Comparison of ENCODE assay signal across 14 cellular contexts in genomic region chr3:111592941-111593340, GRCh38. TPM values are rescaled to one million over a fixed set of nuclear protein-coding genes. Genes with fewer than 3 reads are reported as not detected.
DNase-seq lines count a peak whose midpoint lies in the region; ATAC-seq and TF ChIP-seq lines count a peak whose summit lies in the region.
"Had no signal": no experiment of that assay in that cellular context is flagged by ENCODE, and none has a peak within 500 bp of the region (broad histone marks: within the 10 kb centered on the region; RNA-seq: fewer than 3 reads in every experiment).

No MANE protein-coding gene starts in this region.

- H3K27me3 Mint-ChIP-seq in activated naive CD4-positive, alpha-beta T cell treated with anti-CD3 and anti-CD28 coated beads, Interleukin-2, amount 50 U/mL, for 24 hours: no peaks in the 10 kb centered on the region
- no peaks in the 10 kb centered on the region for H3K27me3 Mint-ChIP-seq in T-cell

- POLR2A ChIA-PET in T-cell (lab: Charles Lee): no interaction called here

- H3K4me3 ChIP-seq in upper lobe of right lung: no peak overlapping the region
- H3K4me3 ChIP-seq: lung, ovary had no signal

- H3K36me3 ChIP-seq in upper lobe of right lung: no peaks in the 10 kb centered on the region
- H3K36me3 ChIP-seq: ovary had no signal

- H3K4me1 ChIP-seq in foreskin keratinocyte (peaks cover 35% of the 10 kb centered on the region), upper lobe of right lung (no peaks in the 10 kb centered on the region)

- DNase-seq in activated naive CD4-positive, alpha-beta T cell (lab: John Stamatoyannopoulos, UW): no peak
- DNase-seq in T-cell (no peak), foreskin keratinocyte (peak in 1 of 2 donors; percentile 41), upper lobe of right lung (no peak), mesenteric fat pad (ENCODE audit: low spot score) (no peak), iPS-NIHi7 (ENCODE audit: extremely low spot score) (no peak), NCI-H187 treated with DMSO at 0.1 percent for 48 hours (lab: John Stamatoyannopoulos, UW) (no peak)
- DNase-seq: central memory CD4-positive, alpha-beta T cell; NCI-H524 treated with DMSO at 0.1 percent for 48 hours; ovary had no signal

- H3K36me3 Mint-ChIP-seq in activated naive CD4-positive, alpha-beta T cell treated with anti-CD3 and anti-CD28 coated beads, Interleukin-2, amount 50 U/mL, for 24 hours: peaks cover 34% of the 10 kb centered on the region
- H3K36me3 Mint-ChIP-seq in T-cell: peaks cover 58% of the 10 kb centered on the region

- peak overlapping the region; percentile 95 for H3K4me3 Mint-ChIP-seq in activated naive CD4-positive, alpha-beta T cell treated with anti-CD3 and anti-CD28 coated beads, Interleukin-2, amount 50 U/mL, for 24 hours
- no peak overlapping the region for H3K4me3 Mint-ChIP-seq in T-cell

- H3K4me1 Mint-ChIP-seq in activated naive CD4-positive, alpha-beta T cell treated with anti-CD3 and anti-CD28 coated beads, Interleukin-2, amount 50 U/mL, for 24 hours: peaks cover 83% of the 10 kb centered on the region
- peaks cover 39 to 66% (median 63%) of the 10 kb centered on the region in 3 donors for H3K4me1 Mint-ChIP-seq in T-cell

- no peaks in the 10 kb centered on the region for H3K9me3 Mint-ChIP-seq in activated naive CD4-positive, alpha-beta T cell treated with anti-CD3 and anti-CD28 coated beads, Interleukin-2, amount 50 U/mL, for 24 hours
- H3K9me3 Mint-ChIP-seq in T-cell: no peaks in the 10 kb centered on the region

- TF ChIP-seq CTCF in foreskin keratinocyte (conservative IDR thresholded peaks at IDR 0.05) (no peak), upper lobe of right lung (IDR thresholded peaks at IDR 0.05) (no peak)

- peak overlapping the region; percentile 83 for H3K27ac ChIP-seq in foreskin keratinocyte
- H3K27ac ChIP-seq in upper lobe of right lung: peak overlapping the region; percentile 11
- H3K27ac ChIP-seq: ovary had no signal

- CTCF ChIA-PET in T-cell (lab: Charles Lee): interaction anchor here in 1 of 2 donors (1.0 kb wide), 1 partner anchor 24 kb away, joined by 3 read pairs; no protein-coding TSS in a partner anchor

- H3K9me3 ChIP-seq in upper lobe of right lung: no peaks in the 10 kb centered on the region
- H3K9me3 ChIP-seq: ovary had no signal

- no peak for ATAC-seq in T-cell (replicated peaks in 1 of 4)
- no peak for ATAC-seq in foreskin keratinocyte
- no peak for ATAC-seq in upper lobe of right lung
- ATAC-seq: HepG2 had no signal

- H3K27me3 ChIP-seq in foreskin keratinocyte: no peaks in the 10 kb centered on the region
- no peaks in the 10 kb centered on the region for H3K27me3 ChIP-seq in upper lobe of right lung
- H3K27me3 ChIP-seq: ovary had no signal

- intact Hi-C loops in upper lobe of right lung (cut with DNase I): no loop called here

- peak overlapping the region; percentile 99 for H3K27ac Mint-ChIP-seq in activated naive CD4-positive, alpha-beta T cell treated with anti-CD3 and anti-CD28 coated beads, Interleukin-2, amount 50 U/mL, for 24 hours
- H3K27ac Mint-ChIP-seq in T-cell: peak overlapping the region; percentile 70 to 77

RNA-seq across cellular contexts. Expression of gene ZBED2, which starts 2.2 kb away (rescaled TPM):
- total RNA-seq in T-cell: under 1 TPM in 3 of 5 donors, not detected in 2; 0.35 to 0.82 (median 0.73) TPM
- total RNA-seq in foreskin keratinocyte: 108 and 112 TPM in 2 replicates
- 93.0 and 101 TPM in 2 replicates for polyA plus RNA-seq in foreskin keratinocyte
- 6.4 TPM for total RNA-seq in upper lobe of right lung
- not detected for total RNA-seq in mesenteric fat pad
- polyA plus RNA-seq: HepG2 had no signal

RNA-seq across cellular contexts. Expression of gene CD96, which starts 50.9 kb away (rescaled TPM):
- total RNA-seq in T-cell (100 to 1,000 TPM; 183 to 229 (median 203) TPM), foreskin keratinocyte (0.10 and 0.14 TPM in 2 replicates), upper lobe of right lung (9.5 TPM), mesenteric fat pad (6.9 TPM)
- 0.07 and 0.17 TPM in 2 replicates for polyA plus RNA-seq in foreskin keratinocyte
- total RNA-seq: Daoy, HepG2 had no signal
- polyA plus RNA-seq: HepG2 had no signal

Comparison
In these comparisons a context has a peak if more than half of its experiments do, and no peak if none do; other contexts are left out.
1. RNA of gene ZBED2, which starts 2.2 kb away (total RNA-seq): 108 to 112 TPM in foreskin keratinocyte; 6.4 TPM in upper lobe of right lung (single experiment), 0.35 to 0.82 TPM in T-cell and not detected in mesenteric fat pad (single experiment); every median in the first group is over 10 times any median in the second.
2. RNA of gene CD96, which starts 50.9 kb away (total RNA-seq): 183 to 229 TPM in T-cell; 9.5 TPM in upper lobe of right lung (single experiment), 6.9 TPM in mesenteric fat pad (single experiment) and 0.10 to 0.14 TPM in foreskin keratinocyte; every median in the first group is over 10 times any median in the second.